In genomic region chr18:12837747-12838146, GRCh38 we compare ENCODE assay signal across 10 cellular contexts.
A peak's percentile ranks its signal among the peaks of the same experiment; 100 is the strongest.
DNase-seq lines count a peak whose midpoint lies in the region; ATAC-seq and TF ChIP-seq lines count a peak whose summit lies in the region.
"Had no signal": no experiment of that assay in that cellular context is flagged by ENCODE, and none has a peak within 500 bp of the region (broad histone marks: within the 10 kb centered on the region; RNA-seq: fewer than 3 reads in every experiment).

No MANE protein-coding gene starts in this region.

- no peaks in the 10 kb centered on the region for H3K9me3 Mint-ChIP-seq in central memory CD8-positive, alpha-beta T cell
- H3K9me3 Mint-ChIP-seq in nephron = no peaks in the 10 kb centered on the region

- H3K9me2 ChIP-seq in OCI-LY1 (ENCODE audit: low read depth, low read length) = no peaks in the 10 kb centered on the region

- ATAC-seq in central memory CD8-positive, alpha-beta T cell (replicated peaks; ENCODE audit: extremely low read depth, poor library complexity, severe bottlenecking) = no peak
- ATAC-seq in HG03045 (IDR thresholded peaks at IDR 0.05; ENCODE audit: unreplicated experiment) (no peak), GM21381 (IDR thresholded peaks at IDR 0.05; ENCODE audit: unreplicated experiment) (no peak)

- no peak overlapping the region for H3K9ac ChIP-seq in OCI-LY1 (ENCODE audit: low read length)

- no peak overlapping the region for H3K4me3 ChIP-seq in OCI-LY1 (ENCODE audit: low read depth, low read length, poor library complexity, severe bottlenecking)
- H3K4me3 ChIP-seq: lung had no signal

- no peaks in the 10 kb centered on the region for H4K20me1 ChIP-seq in OCI-LY1 (ENCODE audit: insufficient read depth, low read length)

- H3K27me3 Mint-ChIP-seq in central memory CD8-positive, alpha-beta T cell = no peaks in the 10 kb centered on the region
- no peaks in the 10 kb centered on the region for H3K27me3 Mint-ChIP-seq in nephron (ENCODE audit: low read depth)

- peak overlapping the region; percentile 79 for H3K4me3 Mint-ChIP-seq in central memory CD8-positive, alpha-beta T cell
- no peak overlapping the region for H3K4me3 Mint-ChIP-seq in nephron

- peak overlapping the region; percentile 54 for H3K27ac ChIP-seq in OCI-LY1 (ENCODE audit: low read depth, low read length, poor library complexity, severe bottlenecking)

- peaks cover 37% of the 10 kb centered on the region for H3K4me1 ChIP-seq in OCI-LY1 (ENCODE audit: insufficient read depth, low read length, severe bottlenecking)

- TF ChIP-seq CTCF in OCI-LY1 (IDR thresholded peaks at IDR 0.05; ENCODE audit: low read length) (no peak), nephron (IDR thresholded peaks at IDR 0.05; ENCODE audit: unreplicated experiment in 3 of 3) (no peak)

- H3F3A ChIP-seq in OCI-LY1 (ENCODE audit: insufficient read depth, low read length) = no peaks in the 10 kb centered on the region

- H3K27ac Mint-ChIP-seq in central memory CD8-positive, alpha-beta T cell (ENCODE audit: low read depth) = peak overlapping the region; percentile 78
- H3K27ac Mint-ChIP-seq in nephron = peak overlapping the region in 2 of 3 experiments; percentile 66 to 71

- peaks cover 18% of the 10 kb centered on the region for H3K36me3 Mint-ChIP-seq in central memory CD8-positive, alpha-beta T cell (ENCODE audit: insufficient read depth)
- peaks cover 26% of the 10 kb centered on the region for H3K36me3 Mint-ChIP-seq in nephron (ENCODE audit: low read depth)

- H3K79me2 ChIP-seq in OCI-LY1 (ENCODE audit: insufficient read depth, low read length) = peaks cover 21% of the 10 kb centered on the region

- H3K36me3 ChIP-seq in OCI-LY1 (ENCODE audit: insufficient read depth, low read length) = peaks cover 39% of the 10 kb centered on the region; the same call in 1 of the 2 replicates

- H2AFZ ChIP-seq in OCI-LY1 (ENCODE audit: low read length) = no peak overlapping the region

- H3K27me3 ChIP-seq in OCI-LY1 (ENCODE audit: insufficient read depth, low read length) = no peaks in the 10 kb centered on the region

- H3K4me2 ChIP-seq in OCI-LY1 (ENCODE audit: low read length) = peak overlapping the region; percentile 52

- H3K4me1 Mint-ChIP-seq in central memory CD8-positive, alpha-beta T cell = peaks cover 60% of the 10 kb centered on the region
- peaks cover 13% of the 10 kb centered on the region for H3K4me1 Mint-ChIP-seq in nephron

- no peaks in the 10 kb centered on the region for H3K9me3 ChIP-seq in OCI-LY1 (ENCODE audit: low read length)

- DNase-seq in ELR (ENCODE audit: low read depth) (peak; percentile 47), DMS 273 (lab: John Stamatoyannopoulos, UW; ENCODE audit: unreplicated experiment) (no peak)
- no peak for DNase-seq in central memory CD8-positive, alpha-beta T cell (ENCODE audit: low spot score in 2 of 2)
- no peak for DNase-seq in activated CD4-positive, CD25-positive, alpha-beta regulatory T cell treated with anti-CD3 and anti-CD28 coated beads, Interleukin-2, amount 50 U/mL, for 72 hours
- DNase-seq: dermis blood vessel endothelial cell had no signal
